1 cellular context compared by ENCODE assay signal in the genomic region with DNA sequence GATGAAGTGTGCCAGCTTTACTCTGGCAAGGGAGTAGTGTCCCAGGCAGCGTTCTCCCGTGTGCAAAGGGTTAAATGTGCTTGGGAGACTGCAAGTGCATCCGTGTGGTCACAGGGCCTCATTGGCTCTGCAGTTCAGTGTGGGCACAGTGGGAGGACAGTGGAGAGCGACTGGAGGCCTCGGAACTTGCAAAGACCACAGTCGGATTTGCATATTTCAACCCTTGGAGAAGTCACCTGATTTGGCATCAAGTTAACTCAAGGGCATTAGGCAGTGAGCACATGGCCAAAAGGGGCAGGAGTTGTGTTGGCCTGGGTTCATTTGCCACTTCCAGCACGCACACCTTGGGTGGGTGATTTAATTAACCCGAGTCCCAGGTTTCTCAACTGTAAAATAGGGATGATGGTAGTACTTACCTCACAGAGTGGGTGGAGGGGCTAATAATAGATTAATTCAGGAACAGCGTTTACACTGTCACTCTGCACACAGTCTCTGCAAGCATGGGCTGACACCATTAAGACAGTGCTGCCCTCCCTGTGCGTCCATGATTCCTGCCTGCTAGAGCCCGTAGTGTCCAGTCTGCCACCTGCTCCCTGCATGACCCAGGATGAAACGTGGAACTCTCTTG.
TF ChIP-seq lines count a peak whose summit lies in the region.

No MANE protein-coding gene starts in this region.

TF ChIP-seq in GM23338, 12 proteins besides CTCF, POLR2A, EP300 and RAD21 (continued from another document):
- TF ChIP-seq, protein P1, sequence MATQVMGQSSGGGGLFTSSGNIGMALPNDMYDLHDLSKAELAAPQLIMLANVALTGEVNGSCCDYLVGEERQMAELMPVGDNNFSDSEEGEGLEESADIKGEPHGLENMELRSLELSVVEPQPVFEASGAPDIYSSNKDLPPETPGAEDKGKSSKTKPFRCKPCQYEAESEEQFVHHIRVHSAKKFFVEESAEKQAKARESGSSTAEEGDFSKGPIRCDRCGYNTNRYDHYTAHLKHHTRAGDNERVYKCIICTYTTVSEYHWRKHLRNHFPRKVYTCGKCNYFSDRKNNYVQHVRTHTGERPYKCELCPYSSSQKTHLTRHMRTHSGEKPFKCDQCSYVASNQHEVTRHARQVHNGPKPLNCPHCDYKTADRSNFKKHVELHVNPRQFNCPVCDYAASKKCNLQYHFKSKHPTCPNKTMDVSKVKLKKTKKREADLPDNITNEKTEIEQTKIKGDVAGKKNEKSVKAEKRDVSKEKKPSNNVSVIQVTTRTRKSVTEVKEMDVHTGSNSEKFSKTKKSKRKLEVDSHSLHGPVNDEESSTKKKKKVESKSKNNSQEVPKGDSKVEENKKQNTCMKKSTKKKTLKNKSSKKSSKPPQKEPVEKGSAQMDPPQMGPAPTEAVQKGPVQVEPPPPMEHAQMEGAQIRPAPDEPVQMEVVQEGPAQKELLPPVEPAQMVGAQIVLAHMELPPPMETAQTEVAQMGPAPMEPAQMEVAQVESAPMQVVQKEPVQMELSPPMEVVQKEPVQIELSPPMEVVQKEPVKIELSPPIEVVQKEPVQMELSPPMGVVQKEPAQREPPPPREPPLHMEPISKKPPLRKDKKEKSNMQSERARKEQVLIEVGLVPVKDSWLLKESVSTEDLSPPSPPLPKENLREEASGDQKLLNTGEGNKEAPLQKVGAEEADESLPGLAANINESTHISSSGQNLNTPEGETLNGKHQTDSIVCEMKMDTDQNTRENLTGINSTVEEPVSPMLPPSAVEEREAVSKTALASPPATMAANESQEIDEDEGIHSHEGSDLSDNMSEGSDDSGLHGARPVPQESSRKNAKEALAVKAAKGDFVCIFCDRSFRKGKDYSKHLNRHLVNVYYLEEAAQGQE (IDR thresholded peaks at IDR 0.05; ENCODE audit: unreplicated experiment), result no peak
- TF ChIP-seq, protein P2, sequence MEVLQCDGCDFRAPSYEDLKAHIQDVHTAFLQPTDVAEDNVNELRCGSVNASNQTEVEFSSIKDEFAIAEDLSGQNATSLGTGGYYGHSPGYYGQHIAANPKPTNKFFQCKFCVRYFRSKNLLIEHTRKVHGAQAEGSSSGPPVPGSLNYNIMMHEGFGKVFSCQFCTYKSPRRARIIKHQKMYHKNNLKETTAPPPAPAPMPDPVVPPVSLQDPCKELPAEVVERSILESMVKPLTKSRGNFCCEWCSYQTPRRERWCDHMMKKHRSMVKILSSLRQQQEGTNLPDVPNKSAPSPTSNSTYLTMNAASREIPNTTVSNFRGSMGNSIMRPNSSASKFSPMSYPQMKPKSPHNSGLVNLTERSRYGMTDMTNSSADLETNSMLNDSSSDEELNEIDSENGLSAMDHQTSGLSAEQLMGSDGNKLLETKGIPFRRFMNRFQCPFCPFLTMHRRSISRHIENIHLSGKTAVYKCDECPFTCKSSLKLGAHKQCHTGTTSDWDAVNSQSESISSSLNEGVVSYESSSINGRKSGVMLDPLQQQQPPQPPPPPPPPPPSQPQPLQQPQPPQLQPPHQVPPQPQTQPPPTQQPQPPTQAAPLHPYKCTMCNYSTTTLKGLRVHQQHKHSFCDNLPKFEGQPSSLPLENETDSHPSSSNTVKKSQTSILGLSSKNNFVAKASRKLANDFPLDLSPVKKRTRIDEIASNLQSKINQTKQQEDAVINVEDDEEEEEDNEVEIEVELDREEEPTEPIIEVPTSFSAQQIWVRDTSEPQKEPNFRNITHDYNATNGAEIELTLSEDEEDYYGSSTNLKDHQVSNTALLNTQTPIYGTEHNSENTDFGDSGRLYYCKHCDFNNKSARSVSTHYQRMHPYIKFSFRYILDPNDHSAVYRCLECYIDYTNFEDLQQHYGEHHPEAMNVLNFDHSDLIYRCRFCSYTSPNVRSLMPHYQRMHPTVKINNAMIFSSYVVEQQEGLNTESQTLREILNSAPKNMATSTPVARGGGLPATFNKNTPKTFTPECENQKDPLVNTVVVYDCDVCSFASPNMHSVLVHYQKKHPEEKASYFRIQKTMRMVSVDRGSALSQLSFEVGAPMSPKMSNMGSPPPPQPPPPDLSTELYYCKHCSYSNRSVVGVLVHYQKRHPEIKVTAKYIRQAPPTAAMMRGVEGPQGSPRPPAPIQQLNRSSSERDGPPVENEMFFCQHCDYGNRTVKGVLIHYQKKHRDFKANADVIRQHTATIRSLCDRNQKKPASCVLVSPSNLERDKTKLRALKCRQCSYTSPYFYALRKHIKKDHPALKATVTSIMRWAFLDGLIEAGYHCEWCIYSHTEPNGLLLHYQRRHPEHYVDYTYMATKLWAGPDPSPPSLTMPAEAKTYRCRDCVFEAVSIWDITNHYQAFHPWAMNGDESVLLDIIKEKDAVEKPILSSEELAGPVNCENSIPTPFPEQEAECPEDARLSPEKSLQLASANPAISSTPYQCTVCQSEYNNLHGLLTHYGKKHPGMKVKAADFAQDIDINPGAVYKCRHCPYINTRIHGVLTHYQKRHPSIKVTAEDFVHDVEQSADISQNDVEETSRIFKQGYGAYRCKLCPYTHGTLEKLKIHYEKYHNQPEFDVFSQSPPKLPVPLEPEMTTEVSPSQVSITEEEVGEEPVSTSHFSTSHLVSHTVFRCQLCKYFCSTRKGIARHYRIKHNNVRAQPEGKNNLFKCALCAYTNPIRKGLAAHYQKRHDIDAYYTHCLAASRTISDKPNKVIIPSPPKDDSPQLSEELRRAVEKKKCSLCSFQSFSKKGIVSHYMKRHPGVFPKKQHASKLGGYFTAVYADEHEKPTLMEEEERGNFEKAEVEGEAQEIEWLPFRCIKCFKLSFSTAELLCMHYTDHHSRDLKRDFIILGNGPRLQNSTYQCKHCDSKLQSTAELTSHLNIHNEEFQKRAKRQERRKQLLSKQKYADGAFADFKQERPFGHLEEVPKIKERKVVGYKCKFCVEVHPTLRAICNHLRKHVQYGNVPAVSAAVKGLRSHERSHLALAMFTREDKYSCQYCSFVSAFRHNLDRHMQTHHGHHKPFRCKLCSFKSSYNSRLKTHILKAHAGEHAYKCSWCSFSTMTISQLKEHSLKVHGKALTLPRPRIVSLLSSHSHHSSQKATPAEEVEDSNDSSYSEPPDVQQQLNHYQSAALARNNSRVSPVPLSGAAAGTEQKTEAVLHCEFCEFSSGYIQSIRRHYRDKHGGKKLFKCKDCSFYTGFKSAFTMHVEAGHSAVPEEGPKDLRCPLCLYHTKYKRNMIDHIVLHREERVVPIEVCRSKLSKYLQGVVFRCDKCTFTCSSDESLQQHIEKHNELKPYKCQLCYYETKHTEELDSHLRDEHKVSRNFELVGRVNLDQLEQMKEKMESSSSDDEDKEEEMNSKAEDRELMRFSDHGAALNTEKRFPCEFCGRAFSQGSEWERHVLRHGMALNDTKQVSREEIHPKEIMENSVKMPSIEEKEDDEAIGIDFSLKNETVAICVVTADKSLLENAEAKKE (CRISPR knock-in tag; IDR thresholded peaks at IDR 0.05), result no peak
- TF ChIP-seq CREB1 (CRISPR knock-in tag; IDR thresholded peaks at IDR 0.05; ENCODE audit: low read depth) (no peak), EZH2phosphoT487 (IDR thresholded peaks at IDR 0.05; ENCODE audit: unreplicated experiment) (no peak), NANOG (IDR thresholded peaks at IDR 0.05; ENCODE audit: borderline replicate concordance) (no peak), ZNF114 (CRISPR knock-in tag; IDR thresholded peaks at IDR 0.05) (no peak), STAT1 (IDR thresholded peaks at IDR 0.05; ENCODE audit: unreplicated experiment) (no peak), ZNF331 (CRISPR knock-in tag; IDR thresholded peaks at IDR 0.05; ENCODE audit: low read depth) (no peak)
- TF ChIP-seq, protein P3, sequence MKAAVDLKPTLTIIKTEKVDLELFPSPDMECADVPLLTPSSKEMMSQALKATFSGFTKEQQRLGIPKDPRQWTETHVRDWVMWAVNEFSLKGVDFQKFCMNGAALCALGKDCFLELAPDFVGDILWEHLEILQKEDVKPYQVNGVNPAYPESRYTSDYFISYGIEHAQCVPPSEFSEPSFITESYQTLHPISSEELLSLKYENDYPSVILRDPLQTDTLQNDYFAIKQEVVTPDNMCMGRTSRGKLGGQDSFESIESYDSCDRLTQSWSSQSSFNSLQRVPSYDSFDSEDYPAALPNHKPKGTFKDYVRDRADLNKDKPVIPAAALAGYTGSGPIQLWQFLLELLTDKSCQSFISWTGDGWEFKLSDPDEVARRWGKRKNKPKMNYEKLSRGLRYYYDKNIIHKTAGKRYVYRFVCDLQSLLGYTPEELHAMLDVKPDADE (IDR thresholded peaks at IDR 0.05), result no peak
